In the genomic region with DNA sequence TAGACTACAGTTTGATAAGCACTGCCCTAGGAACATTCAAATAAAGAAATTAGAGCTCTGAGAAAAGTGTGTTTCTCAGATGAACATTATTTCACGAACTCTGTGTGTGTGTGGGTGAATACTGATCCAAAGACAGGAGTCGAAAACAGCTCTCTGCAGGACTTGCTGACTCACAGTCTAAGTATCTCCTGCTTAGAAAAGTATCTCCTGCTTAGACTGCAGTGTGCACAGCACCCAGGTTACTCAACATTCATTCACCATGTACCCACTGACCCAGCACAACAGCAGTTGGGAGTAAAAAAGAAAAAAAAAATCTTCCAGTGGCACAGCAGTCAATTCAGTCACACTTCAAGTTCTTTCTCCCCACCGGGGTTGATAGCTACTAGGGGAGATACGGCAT, we compare ENCODE assay signal across 15 cellular contexts. TPM values are rescaled to one million over a fixed set of nuclear protein-coding genes. Genes with fewer than 3 reads are reported as not detected.
DNase-seq lines count a peak whose midpoint lies in the region; ATAC-seq, FAIRE-seq and TF ChIP-seq lines count a peak whose summit lies in the region.
"Had no signal": no experiment of that assay in that cellular context is flagged by ENCODE, and none has a peak within 500 bp of the region (broad histone marks: within the 10 kb centered on the region; RNA-seq: fewer than 3 reads in every experiment).

No MANE protein-coding gene starts in this region.

- H4K20me1 ChIP-seq in smooth muscle cell (ENCODE audit: low read depth), result no peaks in the 10 kb centered on the region

- intact Hi-C loops in uterus (cut with DNase I; ENCODE audit: low total_unique reads), result no loop called here

- WGBS in smooth muscle cell (ENCODE audit: low lambda C conversion rate), result 6% methylated on average over 4 of the region's 4 CpGs

- H3K36me3 ChIP-seq in smooth muscle cell (ENCODE audit: low read depth) (no peaks in the 10 kb centered on the region), uterus (no peaks in the 10 kb centered on the region)

- H3K4me2 ChIP-seq in smooth muscle cell, result peak overlapping the region; percentile 49

- no peak overlapping the region for H3K4me3 Mint-ChIP-seq in activated T-helper 17 cell treated with anti-CD3 and anti-CD28 coated beads, Interleukin-2, amount 50 U/mL, for 72 hours
- H3K4me3 Mint-ChIP-seq: activated naive CD8-positive, alpha-beta T cell treated with anti-CD3 and anti-CD28 coated beads, Interleukin-2, amount 10 ng/mL, durations not matched to agents 7 days and 5 days; mesothelial cell of epicardium had no signal

- H3K27ac ChIP-seq in smooth muscle cell (ENCODE audit: low read depth) (peak overlapping the region; percentile 75), uterus (no peak overlapping the region)

- H3K4me1 Mint-ChIP-seq in activated T-helper 17 cell treated with anti-CD3 and anti-CD28 coated beads, Interleukin-2, amount 50 U/mL, for 72 hours, result peaks cover 12% of the 10 kb centered on the region
- H3K4me1 Mint-ChIP-seq: activated naive CD8-positive, alpha-beta T cell treated with anti-CD3 and anti-CD28 coated beads, Interleukin-2, amount 10 ng/mL, durations not matched to agents 7 days and 5 days had no signal

- H3K27ac Mint-ChIP-seq in activated T-helper 17 cell treated with anti-CD3 and anti-CD28 coated beads, Interleukin-2, amount 50 U/mL, for 72 hours, result no peak overlapping the region
- H3K27ac Mint-ChIP-seq: activated naive CD8-positive, alpha-beta T cell treated with anti-CD3 and anti-CD28 coated beads, Interleukin-2, amount 10 ng/mL, durations not matched to agents 7 days and 5 days; mesothelial cell of epicardium had no signal

- TF ChIP-seq POLR2A in H54 (IDR thresholded peaks at IDR 0.05; ENCODE audit: low read depth, low read length), result no peak
- TF ChIP-seq POLR2A in uterus (IDR thresholded peaks at IDR 0.05), result no peak

- H3K9me3 ChIP-seq in smooth muscle cell (replicated peaks; ENCODE audit: low read depth) (no peaks in the 10 kb centered on the region), uterus (no peaks in the 10 kb centered on the region)

- H3F3A ChIP-seq in smooth muscle cell (ENCODE audit: low read depth), result peaks cover 3% of the 10 kb centered on the region

- H3K9me3 Mint-ChIP-seq in activated T-helper 17 cell treated with anti-CD3 and anti-CD28 coated beads, Interleukin-2, amount 50 U/mL, for 72 hours, result no peaks in the 10 kb centered on the region
- H3K9me3 Mint-ChIP-seq: activated naive CD8-positive, alpha-beta T cell treated with anti-CD3 and anti-CD28 coated beads, Interleukin-2, amount 10 ng/mL, durations not matched to agents 7 days and 5 days; mesothelial cell of epicardium had no signal

- no peaks in the 10 kb centered on the region for H3K27me3 ChIP-seq in smooth muscle cell (ENCODE audit: low read depth)
- no peaks in the 10 kb centered on the region for H3K27me3 ChIP-seq in uterus

- peak; percentile 65 for DNase-seq in H54 (ENCODE audit: insufficient read length, low spot score)
- DNase-seq in foreskin fibroblast, result peak; percentile 83 to 87
- no peak for DNase-seq in smooth muscle cell (lab: John Stamatoyannopoulos, UW; ENCODE audit: unreplicated experiment)
- DNase-seq in NCI-H187 treated with DMSO at 0.1 percent for 48 hours (lab: John Stamatoyannopoulos, UW), result no peak
- DNase-seq in medulla oblongata (ENCODE audit: extremely low spot score), result no peak
- no peak for DNase-seq in uterus
- DNase-seq: activated CD4-positive, alpha-beta T cell treated with anti-CD3 and anti-CD28 coated beads for 4 hours; activated naive CD8-positive, alpha-beta T cell treated with anti-CD3 and anti-CD28 coated beads, Interleukin-2, amount 10 ng/mL, durations not matched to agents 7 days and 5 days; foreskin melanocyte; NCI-H1694 treated with DMSO at 0.1 percent for 48 hours; RPMI8226; stimulated activated naive CD4-positive, alpha-beta T cell had no signal

- FAIRE-seq in H54 (lab: Jason Lieb, UNC), result peak; percentile 99

- H3K4me1 ChIP-seq in smooth muscle cell (ENCODE audit: low read depth) (peaks cover 10% of the 10 kb centered on the region), uterus (peaks cover 0 to 3% of the 10 kb centered on the region in 2 donors)

- H3K9ac ChIP-seq in smooth muscle cell (ENCODE audit: low read depth), result no peak overlapping the region

- no peak overlapping the region for H2AFZ ChIP-seq in smooth muscle cell (ENCODE audit: low read depth)

- TF ChIP-seq CTCF in foreskin fibroblast (IDR thresholded peaks at IDR 0.05; ENCODE audit: low read depth, low read length), result no peak
- TF ChIP-seq CTCF in smooth muscle cell (IDR thresholded peaks at IDR 0.05; ENCODE audit: borderline replicate concordance, insufficient read depth, poor library complexity, severe bottlenecking), result no peak
- TF ChIP-seq CTCF in uterus (IDR thresholded peaks at IDR 0.05), result no peak

- peaks cover 3% of the 10 kb centered on the region for H3K27me3 Mint-ChIP-seq in activated T-helper 17 cell treated with anti-CD3 and anti-CD28 coated beads, Interleukin-2, amount 50 U/mL, for 72 hours

- ATAC-seq in activated T-helper 17 cell treated with anti-CD3 and anti-CD28 coated beads, Interleukin-2, amount 50 U/mL, for 72 hours (replicated peaks), result peak; percentile 25
- ATAC-seq in HG02870 (IDR thresholded peaks at IDR 0.05; ENCODE audit: unreplicated experiment), result no peak

- H3K79me2 ChIP-seq in smooth muscle cell (ENCODE audit: low read depth), result no peaks in the 10 kb centered on the region

- no peak overlapping the region for H3K4me3 ChIP-seq in foreskin fibroblast (ENCODE audit: low read depth in 1 of 2, low read length in 2 of 2)
- H3K4me3 ChIP-seq in smooth muscle cell, result no peak overlapping the region
- H3K4me3 ChIP-seq in uterus, result no peak overlapping the region

- H3K36me3 Mint-ChIP-seq in activated T-helper 17 cell treated with anti-CD3 and anti-CD28 coated beads, Interleukin-2, amount 50 U/mL, for 72 hours (ENCODE audit: low read depth), result peaks cover 40% of the 10 kb centered on the region

RNA-seq across cellular contexts. Expression of gene GCLC, which starts 48.1 kb away (rescaled TPM):
- total RNA-seq in activated T-helper 17 cell treated with anti-CD3 and anti-CD28 coated beads, Interleukin-2, amount 50 U/mL, for 72 hours, result 10 to 100 TPM; 36.1 to 48.2 TPM
- total RNA-seq in smooth muscle cell (7.1 and 9.4 TPM in 2 replicates), uterus (10 to 100 TPM; 20.0 to 41.0 (median 32.7) TPM)
- polyA plus RNA-seq in smooth muscle cell, result 3.7 and 6.1 TPM in 2 replicates

Comparison
In these comparisons a context has a peak if more than half of its experiments do, and no peak if none do; other contexts are left out.
1. DNase-seq: peak in H54 (single experiment) and foreskin fibroblast (2 of 2); none in smooth muscle cell (single experiment), NCI-H187 treated with DMSO at 0.1 percent for 48 hours (single experiment), medulla oblongata (single experiment) and uterus (0 of 2).